1 cellular context compared by ENCODE assay signal in the genomic region with DNA sequence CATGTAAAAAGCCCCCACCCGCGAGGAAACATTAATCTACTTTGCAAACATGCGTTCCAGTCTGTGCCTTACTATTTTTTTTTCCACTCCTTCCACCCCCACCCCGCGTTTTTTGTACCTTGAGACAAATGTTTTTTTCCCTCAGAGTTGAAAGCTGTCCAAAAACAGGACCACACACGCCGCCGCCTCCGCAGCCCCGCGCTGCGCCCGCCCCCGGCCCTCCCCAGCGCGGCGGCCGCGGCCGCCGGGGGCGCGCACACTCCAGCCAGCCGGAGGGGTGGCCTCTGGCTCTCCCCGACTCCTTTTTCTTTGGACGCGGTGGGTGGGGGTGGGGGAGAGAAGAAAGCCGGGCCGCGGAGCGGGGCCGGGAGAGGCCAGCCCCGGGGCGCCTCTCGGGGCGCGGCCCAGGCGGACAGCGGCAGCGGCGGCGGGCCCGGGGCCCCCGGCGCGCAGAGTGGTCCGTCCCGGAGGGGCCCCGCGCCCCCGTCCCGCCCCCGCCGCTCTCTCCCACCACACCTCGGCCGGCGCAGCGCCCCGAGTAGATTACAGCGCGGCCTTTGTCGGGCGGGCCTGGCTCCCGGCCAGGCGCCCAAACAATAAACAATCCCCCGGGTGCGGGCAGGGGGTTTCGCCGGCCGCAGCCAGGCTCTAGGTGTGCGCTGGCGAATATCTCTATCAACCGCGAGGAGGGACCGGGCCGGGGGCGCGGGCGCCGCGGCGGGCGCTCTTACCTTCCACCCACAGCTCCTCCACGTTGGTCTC.
TF ChIP-seq lines count a peak whose summit lies in the region.

No MANE protein-coding gene starts in this region.

TF ChIP-seq in HepG2, 621 proteins besides CTCF, POLR2A, EP300 and RAD21 (continued from another document and continues in another):
- TF ChIP-seq, protein P1, sequence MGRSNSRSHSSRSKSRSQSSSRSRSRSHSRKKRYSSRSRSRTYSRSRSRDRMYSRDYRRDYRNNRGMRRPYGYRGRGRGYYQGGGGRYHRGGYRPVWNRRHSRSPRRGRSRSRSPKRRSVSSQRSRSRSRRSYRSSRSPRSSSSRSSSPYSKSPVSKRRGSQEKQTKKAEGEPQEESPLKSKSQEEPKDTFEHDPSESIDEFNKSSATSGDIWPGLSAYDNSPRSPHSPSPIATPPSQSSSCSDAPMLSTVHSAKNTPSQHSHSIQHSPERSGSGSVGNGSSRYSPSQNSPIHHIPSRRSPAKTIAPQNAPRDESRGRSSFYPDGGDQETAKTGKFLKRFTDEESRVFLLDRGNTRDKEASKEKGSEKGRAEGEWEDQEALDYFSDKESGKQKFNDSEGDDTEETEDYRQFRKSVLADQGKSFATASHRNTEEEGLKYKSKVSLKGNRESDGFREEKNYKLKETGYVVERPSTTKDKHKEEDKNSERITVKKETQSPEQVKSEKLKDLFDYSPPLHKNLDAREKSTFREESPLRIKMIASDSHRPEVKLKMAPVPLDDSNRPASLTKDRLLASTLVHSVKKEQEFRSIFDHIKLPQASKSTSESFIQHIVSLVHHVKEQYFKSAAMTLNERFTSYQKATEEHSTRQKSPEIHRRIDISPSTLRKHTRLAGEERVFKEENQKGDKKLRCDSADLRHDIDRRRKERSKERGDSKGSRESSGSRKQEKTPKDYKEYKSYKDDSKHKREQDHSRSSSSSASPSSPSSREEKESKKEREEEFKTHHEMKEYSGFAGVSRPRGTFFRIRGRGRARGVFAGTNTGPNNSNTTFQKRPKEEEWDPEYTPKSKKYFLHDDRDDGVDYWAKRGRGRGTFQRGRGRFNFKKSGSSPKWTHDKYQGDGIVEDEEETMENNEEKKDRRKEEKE (IDR thresholded peaks at IDR 0.05), result no peak
- TF ChIP-seq, protein P2, sequence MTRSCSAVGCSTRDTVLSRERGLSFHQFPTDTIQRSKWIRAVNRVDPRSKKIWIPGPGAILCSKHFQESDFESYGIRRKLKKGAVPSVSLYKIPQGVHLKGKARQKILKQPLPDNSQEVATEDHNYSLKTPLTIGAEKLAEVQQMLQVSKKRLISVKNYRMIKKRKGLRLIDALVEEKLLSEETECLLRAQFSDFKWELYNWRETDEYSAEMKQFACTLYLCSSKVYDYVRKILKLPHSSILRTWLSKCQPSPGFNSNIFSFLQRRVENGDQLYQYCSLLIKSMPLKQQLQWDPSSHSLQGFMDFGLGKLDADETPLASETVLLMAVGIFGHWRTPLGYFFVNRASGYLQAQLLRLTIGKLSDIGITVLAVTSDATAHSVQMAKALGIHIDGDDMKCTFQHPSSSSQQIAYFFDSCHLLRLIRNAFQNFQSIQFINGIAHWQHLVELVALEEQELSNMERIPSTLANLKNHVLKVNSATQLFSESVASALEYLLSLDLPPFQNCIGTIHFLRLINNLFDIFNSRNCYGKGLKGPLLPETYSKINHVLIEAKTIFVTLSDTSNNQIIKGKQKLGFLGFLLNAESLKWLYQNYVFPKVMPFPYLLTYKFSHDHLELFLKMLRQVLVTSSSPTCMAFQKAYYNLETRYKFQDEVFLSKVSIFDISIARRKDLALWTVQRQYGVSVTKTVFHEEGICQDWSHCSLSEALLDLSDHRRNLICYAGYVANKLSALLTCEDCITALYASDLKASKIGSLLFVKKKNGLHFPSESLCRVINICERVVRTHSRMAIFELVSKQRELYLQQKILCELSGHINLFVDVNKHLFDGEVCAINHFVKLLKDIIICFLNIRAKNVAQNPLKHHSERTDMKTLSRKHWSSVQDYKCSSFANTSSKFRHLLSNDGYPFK (CRISPR knock-in tag; IDR thresholded peaks at IDR 0.05; ENCODE audit: borderline replicate concordance), result no peak
- TF ChIP-seq, protein P3, sequence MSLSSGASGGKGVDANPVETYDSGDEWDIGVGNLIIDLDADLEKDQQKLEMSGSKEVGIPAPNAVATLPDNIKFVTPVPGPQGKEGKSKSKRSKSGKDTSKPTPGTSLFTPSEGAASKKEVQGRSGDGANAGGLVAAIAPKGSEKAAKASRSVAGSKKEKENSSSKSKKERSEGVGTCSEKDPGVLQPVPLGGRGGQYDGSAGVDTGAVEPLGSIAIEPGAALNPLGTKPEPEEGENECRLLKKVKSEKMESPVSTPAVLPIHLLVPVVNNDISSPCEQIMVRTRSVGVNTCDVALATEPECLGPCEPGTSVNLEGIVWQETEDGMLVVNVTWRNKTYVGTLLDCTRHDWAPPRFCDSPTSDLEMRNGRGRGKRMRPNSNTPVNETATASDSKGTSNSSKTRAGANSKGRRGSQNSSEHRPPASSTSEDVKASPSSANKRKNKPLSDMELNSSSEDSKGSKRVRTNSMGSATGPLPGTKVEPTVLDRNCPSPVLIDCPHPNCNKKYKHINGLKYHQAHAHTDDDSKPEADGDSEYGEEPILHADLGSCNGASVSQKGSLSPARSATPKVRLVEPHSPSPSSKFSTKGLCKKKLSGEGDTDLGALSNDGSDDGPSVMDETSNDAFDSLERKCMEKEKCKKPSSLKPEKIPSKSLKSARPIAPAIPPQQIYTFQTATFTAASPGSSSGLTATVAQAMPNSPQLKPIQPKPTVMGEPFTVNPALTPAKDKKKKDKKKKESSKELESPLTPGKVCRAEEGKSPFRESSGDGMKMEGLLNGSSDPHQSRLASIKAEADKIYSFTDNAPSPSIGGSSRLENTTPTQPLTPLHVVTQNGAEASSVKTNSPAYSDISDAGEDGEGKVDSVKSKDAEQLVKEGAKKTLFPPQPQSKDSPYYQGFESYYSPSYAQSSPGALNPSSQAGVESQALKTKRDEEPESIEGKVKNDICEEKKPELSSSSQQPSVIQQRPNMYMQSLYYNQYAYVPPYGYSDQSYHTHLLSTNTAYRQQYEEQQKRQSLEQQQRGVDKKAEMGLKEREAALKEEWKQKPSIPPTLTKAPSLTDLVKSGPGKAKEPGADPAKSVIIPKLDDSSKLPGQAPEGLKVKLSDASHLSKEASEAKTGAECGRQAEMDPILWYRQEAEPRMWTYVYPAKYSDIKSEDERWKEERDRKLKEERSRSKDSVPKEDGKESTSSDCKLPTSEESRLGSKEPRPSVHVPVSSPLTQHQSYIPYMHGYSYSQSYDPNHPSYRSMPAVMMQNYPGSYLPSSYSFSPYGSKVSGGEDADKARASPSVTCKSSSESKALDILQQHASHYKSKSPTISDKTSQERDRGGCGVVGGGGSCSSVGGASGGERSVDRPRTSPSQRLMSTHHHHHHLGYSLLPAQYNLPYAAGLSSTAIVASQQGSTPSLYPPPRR (CRISPR knock-in tag; IDR thresholded peaks at IDR 0.05; ENCODE audit: borderline replicate concordance), result no peak
- TF ChIP-seq RARG (CRISPR knock-in tag; IDR thresholded peaks at IDR 0.05; ENCODE audit: low read depth), result no peak
- TF ChIP-seq, protein P4, sequence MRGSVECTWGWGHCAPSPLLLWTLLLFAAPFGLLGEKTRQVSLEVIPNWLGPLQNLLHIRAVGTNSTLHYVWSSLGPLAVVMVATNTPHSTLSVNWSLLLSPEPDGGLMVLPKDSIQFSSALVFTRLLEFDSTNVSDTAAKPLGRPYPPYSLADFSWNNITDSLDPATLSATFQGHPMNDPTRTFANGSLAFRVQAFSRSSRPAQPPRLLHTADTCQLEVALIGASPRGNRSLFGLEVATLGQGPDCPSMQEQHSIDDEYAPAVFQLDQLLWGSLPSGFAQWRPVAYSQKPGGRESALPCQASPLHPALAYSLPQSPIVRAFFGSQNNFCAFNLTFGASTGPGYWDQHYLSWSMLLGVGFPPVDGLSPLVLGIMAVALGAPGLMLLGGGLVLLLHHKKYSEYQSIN (CRISPR knock-in tag; IDR thresholded peaks at IDR 0.05; ENCODE audit: borderline replicate concordance), result no peak
- peak; percentile 41; the same call in 1 of the 2 replicates for TF ChIP-seq ZBTB7B (CRISPR knock-in tag; IDR thresholded peaks at IDR 0.05)
- TF ChIP-seq FOSL2 (CRISPR knock-in tag; IDR thresholded peaks at IDR 0.05), result peak; percentile 44; the same call in 1 of the 2 replicates
- no peak for TF ChIP-seq TP53 (CRISPR knock-in tag; conservative IDR thresholded peaks at IDR 0.05)
- TF ChIP-seq, protein P5, sequence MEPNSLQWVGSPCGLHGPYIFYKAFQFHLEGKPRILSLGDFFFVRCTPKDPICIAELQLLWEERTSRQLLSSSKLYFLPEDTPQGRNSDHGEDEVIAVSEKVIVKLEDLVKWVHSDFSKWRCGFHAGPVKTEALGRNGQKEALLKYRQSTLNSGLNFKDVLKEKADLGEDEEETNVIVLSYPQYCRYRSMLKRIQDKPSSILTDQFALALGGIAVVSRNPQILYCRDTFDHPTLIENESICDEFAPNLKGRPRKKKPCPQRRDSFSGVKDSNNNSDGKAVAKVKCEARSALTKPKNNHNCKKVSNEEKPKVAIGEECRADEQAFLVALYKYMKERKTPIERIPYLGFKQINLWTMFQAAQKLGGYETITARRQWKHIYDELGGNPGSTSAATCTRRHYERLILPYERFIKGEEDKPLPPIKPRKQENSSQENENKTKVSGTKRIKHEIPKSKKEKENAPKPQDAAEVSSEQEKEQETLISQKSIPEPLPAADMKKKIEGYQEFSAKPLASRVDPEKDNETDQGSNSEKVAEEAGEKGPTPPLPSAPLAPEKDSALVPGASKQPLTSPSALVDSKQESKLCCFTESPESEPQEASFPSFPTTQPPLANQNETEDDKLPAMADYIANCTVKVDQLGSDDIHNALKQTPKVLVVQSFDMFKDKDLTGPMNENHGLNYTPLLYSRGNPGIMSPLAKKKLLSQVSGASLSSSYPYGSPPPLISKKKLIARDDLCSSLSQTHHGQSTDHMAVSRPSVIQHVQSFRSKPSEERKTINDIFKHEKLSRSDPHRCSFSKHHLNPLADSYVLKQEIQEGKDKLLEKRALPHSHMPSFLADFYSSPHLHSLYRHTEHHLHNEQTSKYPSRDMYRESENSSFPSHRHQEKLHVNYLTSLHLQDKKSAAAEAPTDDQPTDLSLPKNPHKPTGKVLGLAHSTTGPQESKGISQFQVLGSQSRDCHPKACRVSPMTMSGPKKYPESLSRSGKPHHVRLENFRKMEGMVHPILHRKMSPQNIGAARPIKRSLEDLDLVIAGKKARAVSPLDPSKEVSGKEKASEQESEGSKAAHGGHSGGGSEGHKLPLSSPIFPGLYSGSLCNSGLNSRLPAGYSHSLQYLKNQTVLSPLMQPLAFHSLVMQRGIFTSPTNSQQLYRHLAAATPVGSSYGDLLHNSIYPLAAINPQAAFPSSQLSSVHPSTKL (CRISPR knock-in tag; IDR thresholded peaks at IDR 0.05), result peak; percentile 7; the same call in 1 of the 2 replicates
- TF ChIP-seq DPF2 (CRISPR knock-in tag; IDR thresholded peaks at IDR 0.05; ENCODE audit: borderline replicate concordance, low read depth), result no peak
- TF ChIP-seq ZNF569 (CRISPR knock-in tag; IDR thresholded peaks at IDR 0.05; ENCODE audit: borderline replicate concordance), result no peak
- TF ChIP-seq RFX3 (CRISPR knock-in tag; IDR thresholded peaks at IDR 0.05), result no peak
- peak; percentile 40; the same call in 1 of the 2 replicates for TF ChIP-seq GABPB1 (CRISPR knock-in tag; IDR thresholded peaks at IDR 0.05)
- TF ChIP-seq, protein P6, sequence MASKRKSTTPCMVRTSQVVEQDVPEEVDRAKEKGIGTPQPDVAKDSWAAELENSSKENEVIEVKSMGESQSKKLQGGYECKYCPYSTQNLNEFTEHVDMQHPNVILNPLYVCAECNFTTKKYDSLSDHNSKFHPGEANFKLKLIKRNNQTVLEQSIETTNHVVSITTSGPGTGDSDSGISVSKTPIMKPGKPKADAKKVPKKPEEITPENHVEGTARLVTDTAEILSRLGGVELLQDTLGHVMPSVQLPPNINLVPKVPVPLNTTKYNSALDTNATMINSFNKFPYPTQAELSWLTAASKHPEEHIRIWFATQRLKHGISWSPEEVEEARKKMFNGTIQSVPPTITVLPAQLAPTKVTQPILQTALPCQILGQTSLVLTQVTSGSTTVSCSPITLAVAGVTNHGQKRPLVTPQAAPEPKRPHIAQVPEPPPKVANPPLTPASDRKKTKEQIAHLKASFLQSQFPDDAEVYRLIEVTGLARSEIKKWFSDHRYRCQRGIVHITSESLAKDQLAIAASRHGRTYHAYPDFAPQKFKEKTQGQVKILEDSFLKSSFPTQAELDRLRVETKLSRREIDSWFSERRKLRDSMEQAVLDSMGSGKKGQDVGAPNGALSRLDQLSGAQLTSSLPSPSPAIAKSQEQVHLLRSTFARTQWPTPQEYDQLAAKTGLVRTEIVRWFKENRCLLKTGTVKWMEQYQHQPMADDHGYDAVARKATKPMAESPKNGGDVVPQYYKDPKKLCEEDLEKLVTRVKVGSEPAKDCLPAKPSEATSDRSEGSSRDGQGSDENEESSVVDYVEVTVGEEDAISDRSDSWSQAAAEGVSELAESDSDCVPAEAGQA (IDR thresholded peaks at IDR 0.05; ENCODE audit: low read depth), result no peak
- TF ChIP-seq, protein P6 (CRISPR knock-in tag; IDR thresholded peaks at IDR 0.05; ENCODE audit: borderline replicate concordance), result 0 out of 2 replicates have a peak, but pooled peaks have one; percentile 51
- TF ChIP-seq HDAC6 (IDR thresholded peaks at IDR 0.05; ENCODE audit: low read depth, low read length), result no peak
